ENCODE assay signal across 8 cellular contexts in the genomic region with DNA sequence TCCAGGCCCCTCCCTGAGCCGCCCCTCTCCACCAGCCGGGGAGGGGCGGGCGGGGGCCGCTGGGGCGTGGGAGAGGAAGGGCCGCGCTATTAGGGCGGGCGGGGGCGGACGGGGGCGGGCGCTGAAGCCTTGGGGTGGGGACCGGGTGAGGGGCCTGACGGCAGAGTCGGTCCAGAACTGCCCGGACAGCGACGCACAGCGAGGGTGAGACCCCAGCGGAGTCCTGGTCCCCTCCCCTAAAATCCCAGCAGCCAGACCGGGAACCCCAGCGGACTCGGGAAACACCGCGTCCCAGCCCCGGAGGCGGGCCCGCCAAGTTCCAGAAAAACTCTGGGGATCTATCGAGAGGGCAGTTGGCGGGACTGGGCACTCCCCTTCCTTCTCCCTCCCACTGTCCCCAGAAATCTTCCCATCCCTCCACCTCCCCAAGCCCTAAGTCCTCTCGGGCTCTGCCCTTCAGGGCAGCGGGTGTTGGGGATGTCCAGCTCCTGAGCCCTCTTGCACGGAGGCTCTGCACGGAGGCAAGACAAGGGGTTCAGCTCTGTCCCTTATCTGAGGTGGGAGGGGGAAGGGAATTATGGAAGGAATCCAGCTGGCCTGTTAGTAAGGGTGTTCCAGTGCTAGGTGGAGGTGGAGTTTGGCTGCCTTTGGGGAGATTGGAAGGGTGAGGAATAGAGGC. TPM values are rescaled to one million over a fixed set of nuclear protein-coding genes. Genes with fewer than 3 reads are reported as not detected.
DNase-seq lines count a peak whose midpoint lies in the region; ATAC-seq, FAIRE-seq and TF ChIP-seq lines count a peak whose summit lies in the region.

A gene with protein sequence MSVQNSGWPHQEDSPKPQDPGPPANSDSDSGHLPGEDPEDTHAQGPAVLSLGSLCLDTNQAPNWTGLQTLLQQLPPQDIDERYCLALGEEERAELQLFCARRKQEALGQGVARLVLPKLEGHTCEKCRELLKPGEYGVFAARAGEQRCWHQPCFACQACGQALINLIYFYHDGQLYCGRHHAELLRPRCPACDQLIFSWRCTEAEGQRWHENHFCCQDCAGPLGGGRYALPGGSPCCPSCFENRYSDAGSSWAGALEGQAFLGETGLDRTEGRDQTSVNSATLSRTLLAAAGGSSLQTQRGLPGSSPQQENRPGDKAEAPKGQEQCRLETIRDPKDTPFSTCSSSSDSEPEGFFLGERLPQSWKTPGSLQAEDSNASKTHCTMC (plus strand): TSS at position 160 of the 679 bp plus-strand sequence. CDS start 2,692 bp downstream, outside the sequence.

- peaks cover 16% of the 10 kb centered on the region for H3K27me3 Mint-ChIP-seq in activated CD4-positive, alpha-beta T cell treated with anti-CD3 and anti-CD28 coated beads, Interleukin-2, amount 10 ng/mL, durations not matched to agents 7 days and 5 days

- TF ChIP-seq CTCF in dorsolateral prefrontal cortex (IDR thresholded peaks at IDR 0.05 in 54 of 56, conservative IDR thresholded peaks at IDR 0.05 in 2 of 56; ENCODE audit: low read depth in 1 of 56, partially characterized antibody in 56 of 56) (no peak), lung (IDR thresholded peaks at IDR 0.05; ENCODE audit: control extremely low read depth, extremely low read depth) (no peak), tibial nerve (IDR thresholded peaks at IDR 0.05) (no peak)

- ATAC-seq in lung (ENCODE audit: insufficient read depth, low FRiP score) (peak; percentile 7), GM18858 (IDR thresholded peaks at IDR 0.05; ENCODE audit: unreplicated experiment) (no peak)

- H3K36me3 Mint-ChIP-seq in activated CD4-positive, alpha-beta T cell treated with anti-CD3 and anti-CD28 coated beads, Interleukin-2, amount 10 ng/mL, durations not matched to agents 7 days and 5 days (ENCODE audit: low read depth) = peaks cover 2% of the 10 kb centered on the region

- H3K27me3 ChIP-seq in dorsolateral prefrontal cortex (no peaks in the 10 kb centered on the region), lung (ENCODE audit: control insufficient read depth, insufficient read depth) (no peaks in the 10 kb centered on the region), tibial nerve (no peaks in the 10 kb centered on the region)

- H3K27ac Mint-ChIP-seq in activated CD4-positive, alpha-beta T cell treated with anti-CD3 and anti-CD28 coated beads, Interleukin-2, amount 10 ng/mL, durations not matched to agents 7 days and 5 days = peak within 1 kb of the TSS; percentile 68

- H3K4me3 ChIP-seq in dorsolateral prefrontal cortex (peak within 1 kb of the TSS; percentile 61 to 99 (median 84)), lung (peak within 1 kb of the TSS; percentile 44), tibial nerve (peak within 1 kb of the TSS; percentile 58 to 89 (median 70))

- POLR2A ChIA-PET in activated CD4-positive, alpha-beta T cell treated with anti-CD3 and anti-CD28 coated beads, Interleukin-2, amount 10 ng/mL, durations not matched to agents 7 days and 5 days (lab: Charles Lee) = no interaction called here

- H3K4me1 ChIP-seq in lung (ENCODE audit: control insufficient read depth in 2 of 2, insufficient read depth in 2 of 2, low read length in 2 of 2) (peaks cover under 1 to 18% of the 10 kb centered on the region in 2 donors), tibial nerve (peaks cover 2 to 67% (median 28%) of the 10 kb centered on the region in 4 donors)

- H3K9me3 Mint-ChIP-seq in activated CD4-positive, alpha-beta T cell treated with anti-CD3 and anti-CD28 coated beads, Interleukin-2, amount 10 ng/mL, durations not matched to agents 7 days and 5 days = no peaks in the 10 kb centered on the region

- no peak for TF ChIP-seq POLR2A in tibial nerve (IDR thresholded peaks at IDR 0.05)

- TF ChIP-seq EP300 in tibial nerve (IDR thresholded peaks at IDR 0.05) = no peak

- H3K9me3 ChIP-seq in lung (ENCODE audit: control insufficient read depth in 2 of 2, insufficient read depth in 1 of 2, low read length in 1 of 2) (no peaks in the 10 kb centered on the region), tibial nerve (no peaks in the 10 kb centered on the region)

- peak within 1 kb of the TSS; percentile 87 for H3K4me3 Mint-ChIP-seq in activated CD4-positive, alpha-beta T cell treated with anti-CD3 and anti-CD28 coated beads, Interleukin-2, amount 10 ng/mL, durations not matched to agents 7 days and 5 days

- H3K36me3 ChIP-seq in lung (ENCODE audit: control insufficient read depth in 2 of 2, insufficient read depth in 2 of 2, low read length in 2 of 2) = no peaks in the 10 kb centered on the region
- H3K36me3 ChIP-seq in tibial nerve = peaks cover 0 to 19% (median 0%) of the 10 kb centered on the region in 3 donors

- intact Hi-C loops in dorsolateral prefrontal cortex (cut with DNase I) = loop anchor here (1.0 to 10.0 kb wide), 4 partner anchors 45 to 264 kb away; a partner anchor contains a TSS

- H3K4me1 Mint-ChIP-seq in activated CD4-positive, alpha-beta T cell treated with anti-CD3 and anti-CD28 coated beads, Interleukin-2, amount 10 ng/mL, durations not matched to agents 7 days and 5 days = peaks cover 23% of the 10 kb centered on the region

- no peak for FAIRE-seq in HTR-8/SVneo (lab: Jason Lieb, UNC)

- WGBS in lung, 2 donors = 1% methylated on average over 35 to 36 of the region's 36 CpGs
- WGBS in tibial nerve, 2 donors = 1% methylated on average over 22 to 31 of the region's 36 CpGs

- DNase-seq in activated CD4-positive, alpha-beta T cell treated with anti-CD3 and anti-CD28 coated beads, Interleukin-2, amount 10 ng/mL, durations not matched to agents 7 days and 5 days = no peak
- DNase-seq in activated CD4-positive, alpha-beta T cell treated with anti-CD3 and anti-CD28 coated beads, Interleukin-2, amount 50 U/mL, for 4 hours = no peak
- DNase-seq in OCI-M1 (lab: John Stamatoyannopoulos, UW) (peak; percentile 68), dorsolateral prefrontal cortex (peak in 1 of 10 donors; percentile 38), lung (ENCODE audit: low spot score) (peak; percentile 75), tibial nerve (ENCODE audit: low spot score in 2 of 2) (peak in 1 of 2 donors; percentile 42), HTR-8/SVneo (ENCODE audit: insufficient read length, low spot score) (no peak)

- H3K27ac ChIP-seq in dorsolateral prefrontal cortex = peak within 1 kb of the TSS in 54 of 59 donors; percentile 7 to 94 (median 79)
- peak within 1 kb of the TSS; percentile 58 to 88 for H3K27ac ChIP-seq in lung (ENCODE audit: low read depth in 1 of 2, low read length in 1 of 2)
- H3K27ac ChIP-seq in tibial nerve = peak within 1 kb of the TSS; percentile 73 to 91 (median 80)

- CTCF ChIA-PET in activated CD4-positive, alpha-beta T cell treated with anti-CD3 and anti-CD28 coated beads, Interleukin-2, amount 10 ng/mL, durations not matched to agents 7 days and 5 days (lab: Charles Lee) = interaction anchor here (1.6 kb wide), 1 partner anchor 264 kb away, joined by 9 read pairs; no protein-coding TSS in a partner anchor

RNA-seq across cellular contexts. Expression of the gene that starts here (rescaled TPM):
- not detected for total RNA-seq in activated CD4-positive, alpha-beta T cell treated with anti-CD3 and anti-CD28 coated beads, Interleukin-2, amount 10 ng/mL, durations not matched to agents 7 days and 5 days
- total RNA-seq in dorsolateral prefrontal cortex (1 to 10 TPM in 71 of 120 experiments, under 1 TPM in 17, not detected in 32; 0.36 to 9.2 (median 2.1) TPM), lung (1 to 10 TPM; 6.9 TPM), tibial nerve (10 to 100 TPM; 15.5 to 38.4 (median 23.0) TPM)
- polyA plus RNA-seq in lung = 1 to 10 TPM; 2.9 to 4.1 TPM

Comparison
In these comparisons a context has a peak if more than half of its experiments do, and no peak if none do; other contexts are left out.
1. DNase-seq: peak in OCI-M1 (single experiment) and lung (single experiment); none in activated CD4-positive, alpha-beta T cell treated with anti-CD3 and anti-CD28 coated beads, Interleukin-2, amount 10 ng/mL, durations not matched to agents 7 days and 5 days (single experiment), activated CD4-positive, alpha-beta T cell treated with anti-CD3 and anti-CD28 coated beads, Interleukin-2, amount 50 U/mL, for 4 hours (0 of 2) and HTR-8/SVneo (single experiment).
2. Peak in every context shown above with its lines, with median percentiles within 50 percentile points of each other: H3K27ac ChIP-seq and H3K4me3 ChIP-seq.